ENCODE assay signal across 3 cellular contexts in genomic region chr20:56796345-56796744, GRCh38.
TF ChIP-seq lines count a peak whose summit lies in the region.

No MANE protein-coding gene starts in this region.

TF ChIP-seq in liver, 16 proteins besides CTCF, POLR2A, EP300 and RAD21 (continued from another document):
- peak; percentile 22 for TF ChIP-seq SP1 (IDR thresholded peaks at IDR 0.05)
- TF ChIP-seq ZBTB33 (IDR thresholded peaks at IDR 0.05): peak; percentile 14
- TF ChIP-seq, protein P1, sequence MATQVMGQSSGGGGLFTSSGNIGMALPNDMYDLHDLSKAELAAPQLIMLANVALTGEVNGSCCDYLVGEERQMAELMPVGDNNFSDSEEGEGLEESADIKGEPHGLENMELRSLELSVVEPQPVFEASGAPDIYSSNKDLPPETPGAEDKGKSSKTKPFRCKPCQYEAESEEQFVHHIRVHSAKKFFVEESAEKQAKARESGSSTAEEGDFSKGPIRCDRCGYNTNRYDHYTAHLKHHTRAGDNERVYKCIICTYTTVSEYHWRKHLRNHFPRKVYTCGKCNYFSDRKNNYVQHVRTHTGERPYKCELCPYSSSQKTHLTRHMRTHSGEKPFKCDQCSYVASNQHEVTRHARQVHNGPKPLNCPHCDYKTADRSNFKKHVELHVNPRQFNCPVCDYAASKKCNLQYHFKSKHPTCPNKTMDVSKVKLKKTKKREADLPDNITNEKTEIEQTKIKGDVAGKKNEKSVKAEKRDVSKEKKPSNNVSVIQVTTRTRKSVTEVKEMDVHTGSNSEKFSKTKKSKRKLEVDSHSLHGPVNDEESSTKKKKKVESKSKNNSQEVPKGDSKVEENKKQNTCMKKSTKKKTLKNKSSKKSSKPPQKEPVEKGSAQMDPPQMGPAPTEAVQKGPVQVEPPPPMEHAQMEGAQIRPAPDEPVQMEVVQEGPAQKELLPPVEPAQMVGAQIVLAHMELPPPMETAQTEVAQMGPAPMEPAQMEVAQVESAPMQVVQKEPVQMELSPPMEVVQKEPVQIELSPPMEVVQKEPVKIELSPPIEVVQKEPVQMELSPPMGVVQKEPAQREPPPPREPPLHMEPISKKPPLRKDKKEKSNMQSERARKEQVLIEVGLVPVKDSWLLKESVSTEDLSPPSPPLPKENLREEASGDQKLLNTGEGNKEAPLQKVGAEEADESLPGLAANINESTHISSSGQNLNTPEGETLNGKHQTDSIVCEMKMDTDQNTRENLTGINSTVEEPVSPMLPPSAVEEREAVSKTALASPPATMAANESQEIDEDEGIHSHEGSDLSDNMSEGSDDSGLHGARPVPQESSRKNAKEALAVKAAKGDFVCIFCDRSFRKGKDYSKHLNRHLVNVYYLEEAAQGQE (IDR thresholded peaks at IDR 0.05): peak; percentile 25
- TF ChIP-seq EGR1 (IDR thresholded peaks at IDR 0.05; ENCODE audit: low read depth in 2 of 2): peak in 1 of 2 donors; percentile 43
- TF ChIP-seq, protein P2, sequence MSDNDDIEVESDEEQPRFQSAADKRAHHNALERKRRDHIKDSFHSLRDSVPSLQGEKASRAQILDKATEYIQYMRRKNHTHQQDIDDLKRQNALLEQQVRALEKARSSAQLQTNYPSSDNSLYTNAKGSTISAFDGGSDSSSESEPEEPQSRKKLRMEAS (IDR thresholded peaks at IDR 0.05): peak; percentile 50

TF ChIP-seq in HepG2, 621 proteins besides CTCF, POLR2A, EP300 and RAD21 (continued from another document):
- TF ChIP-seq, protein P3, sequence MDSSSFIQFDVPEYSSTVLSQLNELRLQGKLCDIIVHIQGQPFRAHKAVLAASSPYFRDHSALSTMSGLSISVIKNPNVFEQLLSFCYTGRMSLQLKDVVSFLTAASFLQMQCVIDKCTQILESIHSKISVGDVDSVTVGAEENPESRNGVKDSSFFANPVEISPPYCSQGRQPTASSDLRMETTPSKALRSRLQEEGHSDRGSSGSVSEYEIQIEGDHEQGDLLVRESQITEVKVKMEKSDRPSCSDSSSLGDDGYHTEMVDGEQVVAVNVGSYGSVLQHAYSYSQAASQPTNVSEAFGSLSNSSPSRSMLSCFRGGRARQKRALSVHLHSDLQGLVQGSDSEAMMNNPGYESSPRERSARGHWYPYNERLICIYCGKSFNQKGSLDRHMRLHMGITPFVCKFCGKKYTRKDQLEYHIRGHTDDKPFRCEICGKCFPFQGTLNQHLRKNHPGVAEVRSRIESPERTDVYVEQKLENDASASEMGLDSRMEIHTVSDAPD (CRISPR knock-in tag; IDR thresholded peaks at IDR 0.05): no peak
TF ChIP-seq in HepG2: peak in this region for 0.

TF ChIP-seq in SK-N-SH, 30 proteins besides CTCF, POLR2A, EP300 and RAD21 (continued from another document):
- no peak for TF ChIP-seq FOSL2 (IDR thresholded peaks at IDR 0.05; ENCODE audit: borderline replicate concordance, low read depth)
- TF ChIP-seq, protein P2 (IDR thresholded peaks at IDR 0.05; ENCODE audit: low read depth): no peak
- TF ChIP-seq MEF2A (IDR thresholded peaks at IDR 0.05; ENCODE audit: borderline replicate concordance, low read depth): no peak
- no peak for TF ChIP-seq SMC3 (IDR thresholded peaks at IDR 0.05; ENCODE audit: low read depth, low read length)
- no peak for TF ChIP-seq TEAD4 (IDR thresholded peaks at IDR 0.05; ENCODE audit: borderline replicate concordance, insufficient read depth)
- no peak for TF ChIP-seq SIN3A (IDR thresholded peaks at IDR 0.05; ENCODE audit: borderline replicate concordance, low read depth, low read length)
- no peak for TF ChIP-seq NRF1 (IDR thresholded peaks at IDR 0.05; ENCODE audit: low read depth, low read length)
- no peak for TF ChIP-seq FOXJ3 (CRISPR knock-in tag; IDR thresholded peaks at IDR 0.05)
- TF ChIP-seq NFIC (IDR thresholded peaks at IDR 0.05; ENCODE audit: borderline replicate concordance): no peak
- TF ChIP-seq, protein P4, sequence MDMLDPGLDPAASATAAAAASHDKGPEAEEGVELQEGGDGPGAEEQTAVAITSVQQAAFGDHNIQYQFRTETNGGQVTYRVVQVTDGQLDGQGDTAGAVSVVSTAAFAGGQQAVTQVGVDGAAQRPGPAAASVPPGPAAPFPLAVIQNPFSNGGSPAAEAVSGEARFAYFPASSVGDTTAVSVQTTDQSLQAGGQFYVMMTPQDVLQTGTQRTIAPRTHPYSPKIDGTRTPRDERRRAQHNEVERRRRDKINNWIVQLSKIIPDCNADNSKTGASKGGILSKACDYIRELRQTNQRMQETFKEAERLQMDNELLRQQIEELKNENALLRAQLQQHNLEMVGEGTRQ (IDR thresholded peaks at IDR 0.05; ENCODE audit: borderline replicate concordance, low read depth, low read length): no peak
- TF ChIP-seq, protein P1 (IDR thresholded peaks at IDR 0.05; ENCODE audit: low read depth, low read length): no peak
- no peak for TF ChIP-seq PBX3 (IDR thresholded peaks at IDR 0.05)
- no peak for TF ChIP-seq CHD2 (IDR thresholded peaks at IDR 0.05; ENCODE audit: low read length, partially characterized antibody)
- TF ChIP-seq FOXM1 (IDR thresholded peaks at IDR 0.05; ENCODE audit: low read depth): no peak
